1 cellular context compared by ENCODE assay signal in the genomic region with DNA sequence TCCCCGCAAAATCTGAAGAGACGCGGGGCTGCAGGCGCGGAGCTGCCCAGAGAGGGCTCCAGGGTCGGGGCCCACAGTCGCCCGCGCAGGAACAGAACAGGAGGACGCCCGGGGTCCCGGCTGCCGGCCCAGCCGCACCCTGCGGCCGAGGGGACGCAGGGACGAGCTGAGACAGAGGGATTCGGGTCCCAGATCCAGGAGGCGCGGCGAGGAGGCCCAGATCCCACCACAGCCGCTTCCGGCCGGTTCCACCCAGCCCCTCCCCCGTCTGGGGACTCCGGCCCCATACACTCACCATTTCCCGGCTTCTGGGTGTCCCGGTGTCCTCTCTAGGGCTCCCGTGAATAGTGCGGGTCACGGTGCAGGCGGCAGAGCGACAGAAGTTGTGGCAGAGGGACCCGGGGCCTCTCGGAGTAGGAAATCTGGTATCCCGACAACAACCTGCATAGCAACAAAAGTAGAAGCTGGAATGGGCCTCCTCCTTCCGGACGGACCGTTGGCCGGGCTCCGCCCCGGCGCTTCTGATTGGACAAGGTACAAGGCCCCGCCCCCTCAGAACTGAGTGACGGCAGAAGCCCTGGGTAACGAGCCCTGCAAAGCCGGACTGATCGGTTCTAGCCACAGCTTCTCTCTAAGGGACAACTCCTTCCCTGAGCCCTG.
TF ChIP-seq lines count a peak whose summit lies in the region.

TSS of gene ZNF20 (minus strand) at position 466 of the 660 bp plus-strand sequence. CDS start at position 298, 168 bp downstream.

TF ChIP-seq in HepG2, 621 proteins besides CTCF, POLR2A, EP300 and RAD21 (continued from another document and continues in another):
- TF ChIP-seq MLX (CRISPR knock-in tag; IDR thresholded peaks at IDR 0.05) (no peak), ZNF790 (CRISPR knock-in tag; IDR thresholded peaks at IDR 0.05; ENCODE audit: borderline replicate concordance) (no peak), TARDBP (CRISPR knock-in tag; IDR thresholded peaks at IDR 0.05) (peak; percentile 41; the same call in 1 of the 2 replicates), NCOA2 (CRISPR knock-in tag; IDR thresholded peaks at IDR 0.05) (no peak), TRAFD1 (CRISPR knock-in tag; IDR thresholded peaks at IDR 0.05; ENCODE audit: borderline replicate concordance) (no peak), ZXDC (CRISPR knock-in tag; IDR thresholded peaks at IDR 0.05) (0 out of 2 replicates have a peak, but pooled peaks have one; percentile 25), ZNF496 (CRISPR knock-in tag; IDR thresholded peaks at IDR 0.05; ENCODE audit: insufficient replicate concordance) (no peak), ZC3H4 (CRISPR knock-in tag; IDR thresholded peaks at IDR 0.05; ENCODE audit: borderline replicate concordance) (no peak), CHCHD3 (CRISPR knock-in tag; IDR thresholded peaks at IDR 0.05) (no peak), RBFOX2 (IDR thresholded peaks at IDR 0.05; ENCODE audit: low read depth, low read length) (peak; percentile 57), NR2F2 (IDR thresholded peaks at IDR 0.05; ENCODE audit: borderline replicate concordance, low read depth) (no peak), CHD2 (IDR thresholded peaks at IDR 0.05; ENCODE audit: low read depth, low read length) (no peak), ELF1 (CRISPR knock-in tag; IDR thresholded peaks at IDR 0.05) (peak; percentile 59), HNRNPH1 (optimal IDR thresholded peaks at IDR 0.05; ENCODE audit: low read depth, low read length) (no peak), RFX1 (IDR thresholded peaks at IDR 0.05) (peak; percentile 69; the same call in 1 of the 2 replicates), ZNF616 (CRISPR knock-in tag; IDR thresholded peaks at IDR 0.05; ENCODE audit: low read depth) (no peak), EHMT2 (IDR thresholded peaks at IDR 0.05; ENCODE audit: borderline replicate concordance, low read depth, low read length) (no peak), ZSCAN21 (CRISPR knock-in tag; IDR thresholded peaks at IDR 0.05; ENCODE audit: borderline replicate concordance) (no peak), PREB (CRISPR knock-in tag; IDR thresholded peaks at IDR 0.05) (no peak), GABPA (IDR thresholded peaks at IDR 0.05; ENCODE audit: low read depth, low read length) (0 out of 2 replicates have a peak, but pooled peaks have one; percentile 20), GABPA (CRISPR knock-in tag; IDR thresholded peaks at IDR 0.05; ENCODE audit: low read depth) (peak; percentile 66), ZNF629 (CRISPR knock-in tag; conservative IDR thresholded peaks at IDR 0.05) (no peak), KDM1A (CRISPR knock-in tag; IDR thresholded peaks at IDR 0.05) (0 out of 2 replicates have a peak, but pooled peaks have one; percentile 8), DNMT1 (CRISPR knock-in tag; IDR thresholded peaks at IDR 0.05) (no peak), KDM3A (CRISPR knock-in tag; IDR thresholded peaks at IDR 0.05; ENCODE audit: low read depth) (no peak), FOXA1 (IDR thresholded peaks at IDR 0.05) (no peak), FOXA1 (CRISPR knock-in tag; IDR thresholded peaks at IDR 0.05) (no peak), ZNF207 (IDR thresholded peaks at IDR 0.05; ENCODE audit: borderline replicate concordance) (no peak), CBX5 (CRISPR knock-in tag; IDR thresholded peaks at IDR 0.05; ENCODE audit: borderline replicate concordance) (no peak), JUNB (CRISPR knock-in tag; IDR thresholded peaks at IDR 0.05; ENCODE audit: borderline replicate concordance) (no peak), XRCC5 (optimal IDR thresholded peaks at IDR 0.05; ENCODE audit: low read length) (peak; percentile 45), ZNF260 (CRISPR knock-in tag; IDR thresholded peaks at IDR 0.05; ENCODE audit: borderline replicate concordance, low read depth) (no peak), AGO1 (IDR thresholded peaks at IDR 0.05; ENCODE audit: low read depth, low read length, poor library complexity, severe bottlenecking) (peak; percentile 57), ZNF597 (CRISPR knock-in tag; IDR thresholded peaks at IDR 0.05) (no peak), EED (CRISPR knock-in tag; IDR thresholded peaks at IDR 0.05) (no peak), NR3C1 (CRISPR knock-in tag; IDR thresholded peaks at IDR 0.05) (no peak)
- TF ChIP-seq, protein P1, sequence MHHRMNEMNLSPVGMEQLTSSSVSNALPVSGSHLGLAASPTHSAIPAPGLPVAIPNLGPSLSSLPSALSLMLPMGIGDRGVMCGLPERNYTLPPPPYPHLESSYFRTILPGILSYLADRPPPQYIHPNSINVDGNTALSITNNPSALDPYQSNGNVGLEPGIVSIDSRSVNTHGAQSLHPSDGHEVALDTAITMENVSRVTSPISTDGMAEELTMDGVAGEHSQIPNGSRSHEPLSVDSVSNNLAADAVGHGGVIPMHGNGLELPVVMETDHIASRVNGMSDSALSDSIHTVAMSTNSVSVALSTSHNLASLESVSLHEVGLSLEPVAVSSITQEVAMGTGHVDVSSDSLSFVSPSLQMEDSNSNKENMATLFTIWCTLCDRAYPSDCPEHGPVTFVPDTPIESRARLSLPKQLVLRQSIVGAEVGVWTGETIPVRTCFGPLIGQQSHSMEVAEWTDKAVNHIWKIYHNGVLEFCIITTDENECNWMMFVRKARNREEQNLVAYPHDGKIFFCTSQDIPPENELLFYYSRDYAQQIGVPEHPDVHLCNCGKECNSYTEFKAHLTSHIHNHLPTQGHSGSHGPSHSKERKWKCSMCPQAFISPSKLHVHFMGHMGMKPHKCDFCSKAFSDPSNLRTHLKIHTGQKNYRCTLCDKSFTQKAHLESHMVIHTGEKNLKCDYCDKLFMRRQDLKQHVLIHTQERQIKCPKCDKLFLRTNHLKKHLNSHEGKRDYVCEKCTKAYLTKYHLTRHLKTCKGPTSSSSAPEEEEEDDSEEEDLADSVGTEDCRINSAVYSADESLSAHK (CRISPR knock-in tag; IDR thresholded peaks at IDR 0.05; ENCODE audit: borderline replicate concordance), result no peak
- TF ChIP-seq, protein P2, sequence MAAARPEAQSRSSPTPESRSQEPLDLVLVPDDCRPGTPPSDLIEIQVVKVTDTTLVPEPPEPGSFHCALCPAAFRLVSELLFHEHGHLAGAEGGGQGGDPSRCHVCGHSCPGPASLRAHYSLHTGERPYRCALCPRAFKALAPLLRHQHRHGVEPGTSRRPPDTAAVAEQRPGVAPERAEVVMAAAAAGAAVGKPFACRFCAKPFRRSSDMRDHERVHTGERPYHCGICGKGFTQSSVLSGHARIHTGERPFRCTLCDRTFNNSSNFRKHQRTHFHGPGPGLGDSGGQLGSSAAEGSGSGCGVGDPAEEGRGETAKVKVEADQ (CRISPR knock-in tag; IDR thresholded peaks at IDR 0.05; ENCODE audit: borderline replicate concordance), result no peak
- TF ChIP-seq, protein P3, sequence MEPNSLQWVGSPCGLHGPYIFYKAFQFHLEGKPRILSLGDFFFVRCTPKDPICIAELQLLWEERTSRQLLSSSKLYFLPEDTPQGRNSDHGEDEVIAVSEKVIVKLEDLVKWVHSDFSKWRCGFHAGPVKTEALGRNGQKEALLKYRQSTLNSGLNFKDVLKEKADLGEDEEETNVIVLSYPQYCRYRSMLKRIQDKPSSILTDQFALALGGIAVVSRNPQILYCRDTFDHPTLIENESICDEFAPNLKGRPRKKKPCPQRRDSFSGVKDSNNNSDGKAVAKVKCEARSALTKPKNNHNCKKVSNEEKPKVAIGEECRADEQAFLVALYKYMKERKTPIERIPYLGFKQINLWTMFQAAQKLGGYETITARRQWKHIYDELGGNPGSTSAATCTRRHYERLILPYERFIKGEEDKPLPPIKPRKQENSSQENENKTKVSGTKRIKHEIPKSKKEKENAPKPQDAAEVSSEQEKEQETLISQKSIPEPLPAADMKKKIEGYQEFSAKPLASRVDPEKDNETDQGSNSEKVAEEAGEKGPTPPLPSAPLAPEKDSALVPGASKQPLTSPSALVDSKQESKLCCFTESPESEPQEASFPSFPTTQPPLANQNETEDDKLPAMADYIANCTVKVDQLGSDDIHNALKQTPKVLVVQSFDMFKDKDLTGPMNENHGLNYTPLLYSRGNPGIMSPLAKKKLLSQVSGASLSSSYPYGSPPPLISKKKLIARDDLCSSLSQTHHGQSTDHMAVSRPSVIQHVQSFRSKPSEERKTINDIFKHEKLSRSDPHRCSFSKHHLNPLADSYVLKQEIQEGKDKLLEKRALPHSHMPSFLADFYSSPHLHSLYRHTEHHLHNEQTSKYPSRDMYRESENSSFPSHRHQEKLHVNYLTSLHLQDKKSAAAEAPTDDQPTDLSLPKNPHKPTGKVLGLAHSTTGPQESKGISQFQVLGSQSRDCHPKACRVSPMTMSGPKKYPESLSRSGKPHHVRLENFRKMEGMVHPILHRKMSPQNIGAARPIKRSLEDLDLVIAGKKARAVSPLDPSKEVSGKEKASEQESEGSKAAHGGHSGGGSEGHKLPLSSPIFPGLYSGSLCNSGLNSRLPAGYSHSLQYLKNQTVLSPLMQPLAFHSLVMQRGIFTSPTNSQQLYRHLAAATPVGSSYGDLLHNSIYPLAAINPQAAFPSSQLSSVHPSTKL (CRISPR knock-in tag; IDR thresholded peaks at IDR 0.05), result no peak
- TF ChIP-seq, protein P4, sequence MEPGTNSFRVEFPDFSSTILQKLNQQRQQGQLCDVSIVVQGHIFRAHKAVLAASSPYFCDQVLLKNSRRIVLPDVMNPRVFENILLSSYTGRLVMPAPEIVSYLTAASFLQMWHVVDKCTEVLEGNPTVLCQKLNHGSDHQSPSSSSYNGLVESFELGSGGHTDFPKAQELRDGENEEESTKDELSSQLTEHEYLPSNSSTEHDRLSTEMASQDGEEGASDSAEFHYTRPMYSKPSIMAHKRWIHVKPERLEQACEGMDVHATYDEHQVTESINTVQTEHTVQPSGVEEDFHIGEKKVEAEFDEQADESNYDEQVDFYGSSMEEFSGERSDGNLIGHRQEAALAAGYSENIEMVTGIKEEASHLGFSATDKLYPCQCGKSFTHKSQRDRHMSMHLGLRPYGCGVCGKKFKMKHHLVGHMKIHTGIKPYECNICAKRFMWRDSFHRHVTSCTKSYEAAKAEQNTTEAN (CRISPR knock-in tag; conservative IDR thresholded peaks at IDR 0.05), result no peak
- TF ChIP-seq, protein P5, sequence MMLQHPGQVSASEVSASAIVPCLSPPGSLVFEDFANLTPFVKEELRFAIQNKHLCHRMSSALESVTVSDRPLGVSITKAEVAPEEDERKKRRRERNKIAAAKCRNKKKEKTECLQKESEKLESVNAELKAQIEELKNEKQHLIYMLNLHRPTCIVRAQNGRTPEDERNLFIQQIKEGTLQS (CRISPR knock-in tag; IDR thresholded peaks at IDR 0.05), result no peak
